7 cellular contexts compared by ENCODE assay signal in the genomic region with DNA sequence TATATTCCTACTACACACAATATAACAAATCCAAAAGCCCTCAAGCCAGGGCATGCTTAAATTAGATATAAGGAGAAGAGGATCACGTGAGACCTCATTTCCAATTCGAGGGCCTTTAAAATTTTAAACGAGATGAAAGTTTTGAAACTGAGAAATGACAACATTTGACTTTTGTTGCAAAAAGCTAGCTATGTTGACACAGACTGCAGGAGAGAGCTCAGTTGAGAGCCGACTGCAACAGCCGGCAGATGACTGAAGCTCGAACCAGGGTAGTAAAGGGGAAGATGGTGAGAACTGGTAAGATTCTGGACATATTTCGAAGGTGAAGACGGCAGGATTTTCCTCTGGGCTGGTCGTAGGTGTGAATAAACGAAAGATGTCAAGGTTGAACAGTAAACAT. TPM values are rescaled to one million over a fixed set of nuclear protein-coding genes. Genes with fewer than 3 reads are reported as not detected.
DNase-seq lines count a peak whose midpoint lies in the region; ATAC-seq and TF ChIP-seq lines count a peak whose summit lies in the region.

No MANE protein-coding gene starts in this region.

- peak overlapping the region; percentile 95 for H3K27ac Mint-ChIP-seq in activated T-cell treated with anti-CD3 and anti-CD28 coated beads, Interleukin-2, amount 50 U/mL, for 24 hours

- peak overlapping the region; percentile 72 for H2AFZ ChIP-seq in neuron (ENCODE audit: low read depth, low read length)

- H3K27me3 ChIP-seq in foreskin keratinocyte (no peaks in the 10 kb centered on the region), neuron (ENCODE audit: insufficient read depth, low read length) (no peaks in the 10 kb centered on the region)

- H3K9me3 Mint-ChIP-seq in activated T-cell treated with anti-CD3 and anti-CD28 coated beads, Interleukin-2, amount 50 U/mL, for 24 hours, result no peaks in the 10 kb centered on the region

- DNase-seq in G401 (ENCODE audit: low spot score) (peak; percentile 55), LHCN-M2 (ENCODE audit: low read depth) (peak; percentile 36), foreskin keratinocyte (peak in 1 of 2 donors; percentile 18)
- no peak for DNase-seq in activated T-cell treated with anti-CD3 and anti-CD28 coated beads, Interleukin-2, amount 50 U/mL, for 24 hours

- ATAC-seq in foreskin keratinocyte, result no peak
- ATAC-seq in GM21526 (IDR thresholded peaks at IDR 0.05; ENCODE audit: low FRiP score, unreplicated experiment), result no peak
- no peak for ATAC-seq in HG02970 (IDR thresholded peaks at IDR 0.05; ENCODE audit: low FRiP score, unreplicated experiment)

- no peaks in the 10 kb centered on the region for H3K9me3 ChIP-seq in neuron (ENCODE audit: low read length)

- H3K4me1 ChIP-seq in foreskin keratinocyte (peaks cover 8% of the 10 kb centered on the region), neuron (ENCODE audit: insufficient read depth, low read length) (peaks cover 13% of the 10 kb centered on the region)

- peaks cover 30% of the 10 kb centered on the region for H3K36me3 Mint-ChIP-seq in activated T-cell treated with anti-CD3 and anti-CD28 coated beads, Interleukin-2, amount 50 U/mL, for 24 hours (ENCODE audit: low read depth)

- no peak for TF ChIP-seq CTCF in foreskin keratinocyte (conservative IDR thresholded peaks at IDR 0.05)

- peaks cover 30% of the 10 kb centered on the region for H3K4me1 Mint-ChIP-seq in activated T-cell treated with anti-CD3 and anti-CD28 coated beads, Interleukin-2, amount 50 U/mL, for 24 hours (ENCODE audit: low read depth)

- H3K4me3 Mint-ChIP-seq in activated T-cell treated with anti-CD3 and anti-CD28 coated beads, Interleukin-2, amount 50 U/mL, for 24 hours, result peak overlapping the region; percentile 85

- H3K4me3 ChIP-seq in neuron (ENCODE audit: low read length), result peak overlapping the region; percentile 64

- H3K27me3 Mint-ChIP-seq in activated T-cell treated with anti-CD3 and anti-CD28 coated beads, Interleukin-2, amount 50 U/mL, for 24 hours, result peaks cover 12% of the 10 kb centered on the region

- peaks cover 6% of the 10 kb centered on the region for H3K36me3 ChIP-seq in neuron (ENCODE audit: insufficient read depth, low read length)

- in situ Hi-C loops in G401 (cut with HindIII; ENCODE audit: low sequenced_read_pairs), result no loop called here

- H3K27ac ChIP-seq in foreskin keratinocyte, result peak overlapping the region; percentile 60

RNA-seq across cellular contexts. Expression of a gene that starts 0.8 kb away (rescaled TPM):
- total RNA-seq in G401 (2014; rRNA removed; shearing (Covaris generic)), result 10.5 and 14.6 TPM in 2 replicates
- total RNA-seq in LHCN-M2 (2014; rRNA removed) (7.4 and 9.1 TPM in 2 replicates), foreskin keratinocyte (6.5 and 6.8 TPM in 2 replicates)
- polyA plus RNA-seq in LHCN-M2 (2012), result 2.9 TPM
- polyA plus RNA-seq in foreskin keratinocyte, result 2.9 and 4.1 TPM in 2 replicates

RNA-seq across cellular contexts. Expression of a gene that starts 48.7 kb away (rescaled TPM):
- total RNA-seq in G401 (2014; rRNA removed; shearing (Covaris generic)), result 3.7 and 7.6 TPM in 2 replicates
- total RNA-seq in LHCN-M2 (2014; rRNA removed), result 27.1 and 28.9 TPM in 2 replicates
- polyA plus RNA-seq in LHCN-M2 (2012), result 20.1 TPM
- total RNA-seq in foreskin keratinocyte, result 25.9 and 26.9 TPM in 2 replicates
- polyA plus RNA-seq in foreskin keratinocyte, result 18.2 and 18.8 TPM in 2 replicates
